ENCODE assay signal across 27 cellular contexts in the genomic region with DNA sequence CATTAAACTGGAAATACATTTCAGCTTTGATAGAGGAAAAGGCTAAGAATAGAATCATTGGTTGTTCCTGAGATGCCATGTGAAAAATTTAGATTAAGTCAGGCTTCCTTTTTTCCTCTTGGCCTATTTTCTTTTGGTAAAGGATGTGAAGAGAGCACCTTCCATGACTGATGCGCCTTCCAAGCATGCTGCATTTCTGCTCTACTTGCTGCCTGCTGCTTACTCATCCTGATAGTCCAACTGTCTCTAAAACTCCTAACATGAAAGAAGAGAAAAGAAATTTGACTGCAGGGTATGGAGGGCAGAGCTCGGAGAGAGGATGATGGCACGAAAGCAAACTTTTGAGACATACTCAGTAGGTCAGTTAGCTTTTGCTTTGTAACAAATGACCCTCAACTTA. TPM values are rescaled to one million over a fixed set of nuclear protein-coding genes. Genes with fewer than 3 reads are reported as not detected.
"Had no signal": no experiment of that assay in that cellular context is flagged by ENCODE, and none has a peak within 500 bp of the region (broad histone marks: within the 10 kb centered on the region; RNA-seq: fewer than 3 reads in every experiment).

No MANE protein-coding gene starts in this region.

- H3K36me3 ChIP-seq: adrenal gland, ascending aorta, brain microvascular endothelial cell, left lung, spleen, transverse colon had no signal

- H3K4me3 ChIP-seq: adrenal gland, ascending aorta, left lung, lung, spleen, testis, transverse colon had no signal

- H3K27ac Mint-ChIP-seq: activated B cell treated with CpG ODN at 0.5 μM for 24 hours; activated naive CD8-positive, alpha-beta T cell treated with anti-CD3 and anti-CD28 coated beads for 36 hours; activated T-cell treated with anti-CD3 and anti-CD28 coated beads, Interleukin-2, amount 50 U/mL, for 72 hours; natural killer cell; T-helper 1 cell treated with Interleukin-12 subunit alpha and Interleukin-12 subunit beta and Interleukin-4 antibody, amounts not matched to agents 30 μg/mL and 1 μg/mL, for 36 hours had no signal

- H3K27me3 Mint-ChIP-seq: activated B cell treated with CpG ODN at 0.5 μM for 24 hours; activated naive CD8-positive, alpha-beta T cell treated with anti-CD3 and anti-CD28 coated beads for 36 hours had no signal

- H3K4me1 Mint-ChIP-seq: activated B cell treated with CpG ODN at 0.5 μM for 24 hours; activated naive CD8-positive, alpha-beta T cell treated with anti-CD3 and anti-CD28 coated beads for 36 hours; natural killer cell had no signal

- H3K36me3 Mint-ChIP-seq: activated naive CD8-positive, alpha-beta T cell treated with anti-CD3 and anti-CD28 coated beads for 36 hours; natural killer cell had no signal

- H3K4me3 Mint-ChIP-seq: activated B cell treated with CpG ODN at 0.5 μM for 24 hours; activated naive CD8-positive, alpha-beta T cell treated with anti-CD3 and anti-CD28 coated beads for 36 hours; activated T-cell treated with anti-CD3 and anti-CD28 coated beads, Interleukin-2, amount 50 U/mL, for 72 hours; natural killer cell; T-helper 1 cell treated with Interleukin-12 subunit alpha and Interleukin-12 subunit beta and Interleukin-4 antibody, amounts not matched to agents 30 μg/mL and 1 μg/mL, for 36 hours had no signal

- H3K27me3 ChIP-seq: adrenal gland, ascending aorta, brain microvascular endothelial cell, left lung, spleen, testis, transverse colon had no signal

- H3K4me1 ChIP-seq: adrenal gland, ascending aorta, left lung, spleen, testis had no signal

- ATAC-seq: activated T-cell treated with anti-CD3 and anti-CD28 coated beads, Interleukin-2, amount 50 U/mL, for 72 hours; esophagus mucosa; left lung; natural killer cell; right cardiac atrium; stimulated activated naive CD8-positive, alpha-beta T cell treated with anti-CD3 and anti-CD28 coated beads, Interleukin-15, Interleukin-2, amounts not matched to agents 100 U/mL and 50 U/mL, for 24 hours had no signal

- DNase-seq: activated B cell treated with CpG ODN at 0.5 μM for 24 hours; activated CD4-positive, alpha-beta T cell treated with anti-CD3 and anti-CD28 coated beads, Interleukin-2, amount 50 U/mL, for 1 hour; activated naive CD4-positive, alpha-beta T cell; activated naive CD8-positive, alpha-beta T cell treated with anti-CD3 and anti-CD28 coated beads for 36 hours; activated T-cell treated with anti-CD3 and anti-CD28 coated beads for 4 hours; activated T-cell treated with anti-CD3 and anti-CD28 coated beads, Interleukin-2, amount 50 U/mL, for 72 hours; adrenal gland; brain microvascular endothelial cell; foreskin melanocyte; kidney glomerular epithelial cell; left lung; mesendoderm; natural killer cell; right cardiac atrium; spleen; stimulated activated CD4-positive, alpha-beta T cell treated with anti-CD3 and anti-CD28 coated beads, Interleukin-4, amount 100 ng/mL, for 1 hour; stimulated activated naive CD8-positive, alpha-beta T cell treated with anti-CD3 and anti-CD28 coated beads, Interleukin-15, Interleukin-2, amounts not matched to agents 100 U/mL and 50 U/mL, for 24 hours; SW 1271; testis; transverse colon had no signal

- H3K27ac ChIP-seq: adrenal gland, ascending aorta, brain microvascular endothelial cell, left lung, spleen, testis, transverse colon had no signal

- H3K9me3 Mint-ChIP-seq: activated B cell treated with CpG ODN at 0.5 μM for 24 hours; activated naive CD8-positive, alpha-beta T cell treated with anti-CD3 and anti-CD28 coated beads for 36 hours; activated T-cell treated with anti-CD3 and anti-CD28 coated beads, Interleukin-2, amount 50 U/mL, for 72 hours; natural killer cell; T-helper 1 cell treated with Interleukin-12 subunit alpha and Interleukin-12 subunit beta and Interleukin-4 antibody, amounts not matched to agents 30 μg/mL and 1 μg/mL, for 36 hours had no signal

- H3K9me3 ChIP-seq: adrenal gland, ascending aorta, left lung, spleen, testis, transverse colon had no signal

- FAIRE-seq: endothelial cell of umbilical vein had no signal

RNA-seq across cellular contexts. Expression of a gene that starts 28.8 kb away (rescaled TPM):
- total RNA-seq: activated B cell treated with CpG ODN at 0.5 μM for 24 hours; activated naive CD8-positive, alpha-beta T cell treated with anti-CD3 and anti-CD28 coated beads for 36 hours; mononuclear cell; natural killer cell; pulmonary artery endothelial cell had no signal
